Comparison of ENCODE assay signal across 14 cellular contexts in genomic region chr15:45884289-45884688, GRCh38.
"Had no signal": no experiment of that assay in that cellular context is flagged by ENCODE, and none has a peak within 500 bp of the region (broad histone marks: within the 10 kb centered on the region; RNA-seq: fewer than 3 reads in every experiment).

No MANE protein-coding gene starts in this region.

- DNase-seq: activated CD4-positive, alpha-beta T cell treated with anti-CD3 and anti-CD28 coated beads for 36 hours; activated CD4-positive, alpha-beta T cell treated with anti-CD3 and anti-CD28 coated beads, Interleukin-2, amount 50 U/mL, for 4 hours; activated CD4-positive, CD25-positive, alpha-beta regulatory T cell; activated naive CD4-positive, alpha-beta T cell; activated T-cell treated with anti-CD3 and anti-CD28 coated beads for 4 hours; activated T-cell treated with anti-CD3 and anti-CD28 coated beads, Interleukin-2, amount 50 U/mL, for 72 hours; central memory CD4-positive, alpha-beta T cell; hippocampal formation; left cardiac atrium; mammary epithelial cell; right lobe of liver; stimulated activated CD4-positive, alpha-beta T cell treated with anti-CD3 and anti-CD28 coated beads, Interleukin-2, amount 100 ng/mL, for 48 hours; stimulated activated naive CD4-positive, alpha-beta T cell treated with Interleukin-2 at 50 U/mL for 16 hours had no signal

- ATAC-seq: activated CD4-positive, alpha-beta T cell treated with anti-CD3 and anti-CD28 coated beads for 36 hours; activated naive CD4-positive, alpha-beta T cell treated with anti-CD3 and anti-CD28 coated beads, Interleukin-2, amount 50 U/mL, for 72 hours; activated T-cell treated with anti-CD3 and anti-CD28 coated beads, Interleukin-2, amount 50 U/mL, for 72 hours; left cardiac atrium; right lobe of liver had no signal
